ENCODE assay signal across 8 cellular contexts in genomic region chr6:16238057-16238657, GRCh38. TPM values are rescaled to one million over a fixed set of nuclear protein-coding genes. Genes with fewer than 3 reads are reported as not detected.
DNase-seq lines count a peak whose midpoint lies in the region; FAIRE-seq and TF ChIP-seq lines count a peak whose summit lies in the region.

GMPR (plus strand) TSS chr6:16238587; CDS start chr6:16238694, 107 bp downstream.

- no peak for FAIRE-seq in H54 (lab: Jason Lieb, UNC)

- H3K27ac ChIP-seq in dorsolateral prefrontal cortex = peak within 1 kb of the TSS in 33 of 59 donors; percentile 4 to 82 (median 51)

- peak within 1 kb of the TSS; percentile 49 to 84 (median 69) for H3K4me3 ChIP-seq in dorsolateral prefrontal cortex
- peak within 1 kb of the TSS; percentile 53 for H3K4me3 ChIP-seq in lower leg skin (ENCODE audit: low read depth, poor library complexity, severe bottlenecking)

- TF ChIP-seq CTCF in dorsolateral prefrontal cortex (IDR thresholded peaks at IDR 0.05 in 54 of 56, conservative IDR thresholded peaks at IDR 0.05 in 2 of 56; ENCODE audit: low read depth in 1 of 56, partially characterized antibody in 56 of 56) = peak in 1 of 56 donors; percentile 2
- TF ChIP-seq CTCF in lower leg skin (IDR thresholded peaks at IDR 0.05) = no peak

- intact Hi-C loops in dorsolateral prefrontal cortex (cut with DNase I) = loop anchor here in 1 of 2 donors (5.0 kb wide), 1 partner anchor 94 kb away; no protein-coding TSS in a partner anchor
- intact Hi-C loops in lower leg skin (cut with DNase I; ENCODE audit: low total_unique reads) = no loop called here

- 13 to 14% methylated on average over 36 to 40 of the region's 56 CpGs for WGBS in lower leg skin, 2 donors

- DNase-seq in ELR (ENCODE audit: low read depth) (peak; percentile 60), H54 (ENCODE audit: insufficient read length, low spot score) (peak; percentile 75), NCI-H146 treated with DMSO at 0.1 percent for 48 hours (lab: John Stamatoyannopoulos, UW; ENCODE audit: unreplicated experiment) (peak; percentile 44), dorsolateral prefrontal cortex (peak in 7 of 10 donors; percentile 27 to 75 (median 47)), lower leg skin (ENCODE audit: low spot score in 2 of 2) (peak; percentile 75 to 96)
- peak; percentile 52 to 58 for DNase-seq in activated CD4-positive, alpha-beta T cell treated with anti-CD3 and anti-CD28 coated beads, Interleukin-2, amount 50 U/mL, for 4 hours
- DNase-seq in stimulated activated CD4-positive, alpha-beta T cell treated with anti-CD3 and anti-CD28 coated beads, TNF-alpha, amount 100 ng/mL, for 1 hour (ENCODE audit: low read depth in 3 of 3, low spot score in 1 of 3) = peak; percentile 3 to 54 (median 27)
- no peak for DNase-seq in NK-92 treated with Interleukin-12 subunit alpha and Interleukin-12 subunit beta, amount 100 ng/mL, for 24 hours (lab: John Stamatoyannopoulos, UW)

- TF ChIP-seq POLR2A in H54 (IDR thresholded peaks at IDR 0.05; ENCODE audit: low read depth, low read length) (0 out of 2 replicates have a peak, but pooled peaks have one; percentile 8), lower leg skin (IDR thresholded peaks at IDR 0.05) (no peak)

- H3K27me3 ChIP-seq in dorsolateral prefrontal cortex = no peaks in the 10 kb centered on the region

RNA-seq across cellular contexts. Expression of gene GMPR, which starts in this region (rescaled TPM):
- 10 to 100 TPM in 101 of 120 experiments, 1 to 10 TPM in 19; 4.8 to 47.1 (median 16.9) TPM for total RNA-seq in dorsolateral prefrontal cortex
- total RNA-seq in lower leg skin = 10 to 100 TPM in 2 of 4 donors, 1 to 10 TPM in 2; 5.2 to 26.7 (median 10.6) TPM
